In the genomic region with DNA sequence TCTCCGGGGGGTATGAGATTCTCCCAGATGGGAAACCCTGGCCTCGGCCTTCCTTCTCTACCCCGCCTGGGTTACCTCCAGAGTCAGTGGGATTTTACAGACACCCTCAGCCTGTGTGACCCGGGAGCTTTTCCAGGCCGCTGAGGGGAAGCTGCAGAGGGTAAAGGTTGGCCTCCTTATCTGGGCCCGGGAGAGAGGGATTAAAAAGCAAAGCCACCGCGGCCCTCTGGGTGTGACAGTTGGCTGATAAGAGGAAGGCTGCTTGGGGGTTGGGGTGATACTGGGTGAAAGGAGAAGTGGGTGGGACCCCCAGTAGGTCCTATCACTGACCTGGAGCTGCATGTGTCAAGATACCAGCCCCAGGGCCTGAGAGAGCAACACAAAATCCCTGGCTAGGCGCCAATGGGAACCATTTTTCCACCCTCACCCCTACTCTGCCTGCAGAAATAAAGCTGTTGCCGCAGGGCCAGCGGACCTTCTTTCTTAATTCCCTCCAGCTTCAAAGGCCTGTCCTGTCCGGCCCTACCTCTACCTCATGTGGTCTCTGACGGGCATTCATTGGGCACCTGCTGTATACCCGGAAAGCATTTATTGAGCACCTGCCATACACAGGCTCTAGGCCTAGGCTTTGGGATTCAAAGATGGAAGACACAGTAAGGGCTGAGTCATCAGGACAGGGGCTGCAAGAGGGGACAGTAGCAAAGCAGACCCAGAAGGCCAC, we compare ENCODE assay signal across 13 cellular contexts.
DNase-seq lines count a peak whose midpoint lies in the region; ATAC-seq, FAIRE-seq and TF ChIP-seq lines count a peak whose summit lies in the region.
"Had no signal": no experiment of that assay in that cellular context is flagged by ENCODE, and none has a peak within 500 bp of the region (broad histone marks: within the 10 kb centered on the region; RNA-seq: fewer than 3 reads in every experiment).

No MANE protein-coding gene starts in this region.

- H3K27ac Mint-ChIP-seq in naive thymus-derived CD4-positive, alpha-beta T cell = no peak overlapping the region

- no peaks in the 10 kb centered on the region for H4K20me1 ChIP-seq in H1 (replicated peaks in 1 of 2; ENCODE audit: control insufficient read depth in 1 of 2, insufficient read depth in 2 of 2, low read length in 2 of 2)

- H3K23me2 ChIP-seq in H1 (ENCODE audit: low read depth, low read length) = no peaks in the 10 kb centered on the region; the same call in 1 of the 2 replicates

- no peaks in the 10 kb centered on the region for H3K79me2 ChIP-seq in H1 (ENCODE audit: control insufficient read depth in 1 of 2, insufficient read depth in 2 of 2, low read length in 2 of 2)

- no peak for TF ChIP-seq POLR2A in H1 (IDR thresholded peaks at IDR 0.05; ENCODE audit: control extremely low read depth in 1 of 2, low read depth in 2 of 2, low read length in 2 of 2)

- no peaks in the 10 kb centered on the region; the same call in 1 of the 2 replicates for H3K79me1 ChIP-seq in H1 (ENCODE audit: low read depth, low read length)

- H3K36me3 ChIP-seq in H1 (ENCODE audit: control insufficient read depth in 2 of 4, insufficient read depth in 4 of 4, low read length in 3 of 4) = no peaks in the 10 kb centered on the region
- no peaks in the 10 kb centered on the region for H3K36me3 ChIP-seq in naive thymus-derived CD4-positive, alpha-beta T cell (ENCODE audit: control insufficient read depth in 2 of 3, insufficient read depth in 3 of 3, low read length in 3 of 3)

- POLR2A ChIA-PET in H1 (lab: Charles Lee; ENCODE audit: partially characterized antibody) = interaction anchor here (1.1 to 1.5 kb wide), 2 partner anchors 8 to 18 kb away, joined by 3 read pairs; no protein-coding TSS in a partner anchor
- POLR2A ChIA-PET in naive thymus-derived CD4-positive, alpha-beta T cell (lab: Charles Lee) = no interaction called here

- H4K91ac ChIP-seq in H1 (replicated peaks; ENCODE audit: insufficient read length, low read length) = no peak overlapping the region

- H2BK20ac ChIP-seq in H1 (ENCODE audit: low read length) = no peak overlapping the region

- peaks cover 0 to 7% (median 0%) of the 10 kb centered on the region in 7 donors for H3K4me1 Mint-ChIP-seq in naive thymus-derived CD4-positive, alpha-beta T cell

- intact Hi-C loops in naive thymus-derived CD4-positive, alpha-beta T cell (cut with micrococcal nuclease) = no loop called here

- 0 out of 2 replicates have a peak overlapping the region, but pooled peaks have one; percentile 35 for H2BK12ac ChIP-seq in H1 (ENCODE audit: low read depth, low read length)

- TF ChIP-seq EP300 in H1 (IDR thresholded peaks at IDR 0.05; ENCODE audit: borderline replicate concordance in 1 of 2, low read depth in 2 of 2, low read length in 2 of 2) = no peak

- no peak overlapping the region for H3K56ac ChIP-seq in H1 (replicated peaks; ENCODE audit: insufficient read length, low read depth, low read length)

- H2BK15ac ChIP-seq in H1 (ENCODE audit: low read length) = no peak overlapping the region

- peak overlapping the region; percentile 56; the same call in 1 of the 2 replicates for H3K18ac ChIP-seq in H1 (ENCODE audit: extremely low read depth, low read length)

- 0 out of 2 replicates have a peak overlapping the region, but pooled peaks have one; percentile 30 for H2BK5ac ChIP-seq in H1 (ENCODE audit: low read depth, low read length)

- H2BK120ac ChIP-seq in H1 (replicated peaks; ENCODE audit: low read depth, low read length) = no peak overlapping the region

- no peak overlapping the region for H3K27ac ChIP-seq in H1 (ENCODE audit: low read depth, low read length)
- no peak overlapping the region for H3K27ac ChIP-seq in naive thymus-derived CD4-positive, alpha-beta T cell (ENCODE audit: low read depth, low read length)

- no peak overlapping the region for H3K4me3 ChIP-seq in H1 (ENCODE audit: extremely low read depth in 1 of 4, insufficient read depth in 2 of 4, low read depth in 3 of 4, low read length in 4 of 4)
- H3K4me3 ChIP-seq in naive thymus-derived CD4-positive, alpha-beta T cell (ENCODE audit: low read length) = no peak overlapping the region

- no peak overlapping the region for H3K4me3 Mint-ChIP-seq in naive thymus-derived CD4-positive, alpha-beta T cell

- H3K36me3 Mint-ChIP-seq in naive thymus-derived CD4-positive, alpha-beta T cell = no peaks in the 10 kb centered on the region

- no peak for TF ChIP-seq RAD21 in H1 (IDR thresholded peaks at IDR 0.05 in 1 of 2, conservative IDR thresholded peaks at IDR 0.05 in 1 of 2; ENCODE audit: low read depth in 2 of 2, low read length in 2 of 2)

- H2AFZ ChIP-seq in H1 (ENCODE audit: low read length) = no peak overlapping the region

- peak; percentile 31 for DNase-seq in CD1c-positive myeloid dendritic cell (ENCODE audit: extremely low spot score)
- DNase-seq in MV-4-11 (lab: John Stamatoyannopoulos, UW) = peak; percentile 99
- no peak for DNase-seq in H1 (ENCODE audit: low read depth in 1 of 2, low spot score in 2 of 2)
- DNase-seq in naive thymus-derived CD4-positive, alpha-beta T cell = no peak
- no peak for DNase-seq in HTR-8/SVneo (ENCODE audit: insufficient read length, low spot score)
- no peak for DNase-seq in stimulated activated CD4-positive, alpha-beta T cell treated with anti-CD3 and anti-CD28 coated beads, Interleukin-4, amount 100 ng/mL, for 24 hours
- no peak for DNase-seq in putamen (ENCODE audit: low spot score)
- DNase-seq: activated CD8-positive, alpha-beta memory T cell treated with anti-CD3 and anti-CD28 coated beads for 24 hours; NCI-H1092 treated with DMSO at 0.1 percent for 48 hours; stimulated activated CD4-positive, alpha-beta T cell treated with anti-CD3 and anti-CD28 coated beads, Interleukin-15, amount 100 ng/mL, for 24 hours; stimulated activated naive CD4-positive, alpha-beta T cell; T-helper 1 cell had no signal

- no peak overlapping the region for H3K4ac ChIP-seq in H1 (replicated peaks; ENCODE audit: insufficient read length, low read depth, low read length)

- H3K27me3 Mint-ChIP-seq in naive thymus-derived CD4-positive, alpha-beta T cell = no peaks in the 10 kb centered on the region

- no peak overlapping the region for H3K4me2 ChIP-seq in H1 (ENCODE audit: insufficient read depth in 1 of 2, low read depth in 2 of 2, low read length in 2 of 2)

- no peak for FAIRE-seq in H1 (lab: Jason Lieb, UNC)
- no peak for FAIRE-seq in HTR-8/SVneo (lab: Jason Lieb, UNC)

- no peak for TF ChIP-seq CTCF in H1 (IDR thresholded peaks at IDR 0.05; ENCODE audit: control extremely low read depth in 1 of 3, insufficient read depth in 1 of 3, low read depth in 1 of 3, low read length in 3 of 3)

- H4K5ac ChIP-seq in H1 (ENCODE audit: insufficient read length, low read depth, low read length) = no peak overlapping the region

- no peak overlapping the region for H3K9ac ChIP-seq in H1 (replicated peaks in 1 of 4; ENCODE audit: extremely low read depth in 1 of 4, low read depth in 3 of 4, low read length in 3 of 4)

- 91% methylated on average over 14 of the region's 14 CpGs; no CpG with 5 or more reads in 1 of the 2 experiments for WGBS in H1 (ENCODE audit: extremely low coverage in 1 of 2, insufficient coverage in 1 of 2, insufficient read length in 1 of 2, insufficient replicate concordance in 2 of 2, low coverage in 1 of 2, low lambda C conversion rate in 2 of 2, missing lambda C conversion rate in 1 of 2), 2 experiments

- no peak overlapping the region for H3K14ac ChIP-seq in H1 (ENCODE audit: insufficient read length)

- H2AK5ac ChIP-seq in H1 (ENCODE audit: low read depth, low read length) = no peak overlapping the region

- H3K27me3 ChIP-seq in H1 (replicated peaks in 1 of 4; ENCODE audit: control insufficient read depth in 3 of 4, extremely low read depth in 1 of 4, insufficient read depth in 3 of 4, low read length in 3 of 4) = no peaks in the 10 kb centered on the region
- H3K27me3 ChIP-seq in naive thymus-derived CD4-positive, alpha-beta T cell (ENCODE audit: control insufficient read depth in 2 of 2, insufficient read depth in 2 of 2, low read length in 2 of 2) = no peaks in the 10 kb centered on the region

- peaks cover 0 to 11% (median 4%) of the 10 kb centered on the region in 11 donors for H3K9me3 Mint-ChIP-seq in naive thymus-derived CD4-positive, alpha-beta T cell

- peak; percentile 19 for ATAC-seq in naive thymus-derived CD4-positive, alpha-beta T cell
- ATAC-seq in GM19452 (IDR thresholded peaks at IDR 0.05; ENCODE audit: unreplicated experiment) = no peak

- H3K4me1 ChIP-seq in H1 (replicated peaks in 1 of 4; ENCODE audit: control insufficient read depth in 3 of 4, insufficient read depth in 4 of 4, low read length in 3 of 4) = peaks cover 0 to 3% (median under 1%) of the 10 kb centered on the region in 4 experiments; a peak in 1 of 7 replicates
- H3K4me1 ChIP-seq in naive thymus-derived CD4-positive, alpha-beta T cell (ENCODE audit: control insufficient read depth in 2 of 2, insufficient read depth in 2 of 2, low read length in 2 of 2) = no peaks in the 10 kb centered on the region

- CTCF ChIA-PET in H1 (lab: Charles Lee; ENCODE audit: partially characterized antibody) = interaction anchor here (0.9 to 12.9 kb wide), 8 partner anchors 8 to 234 kb away, joined by 3 to 153 read pairs (median 4); no protein-coding TSS in a partner anchor
- CTCF ChIA-PET in naive thymus-derived CD4-positive, alpha-beta T cell (lab: Charles Lee) = no interaction called here

- peaks cover 8 to 9% of the 10 kb centered on the region in 2 experiments; a peak in 3 of 4 replicates for H3K9me3 ChIP-seq in H1 (ENCODE audit: insufficient read depth in 2 of 2, low read depth in 1 of 2, low read length in 1 of 2)
- peaks cover 0 to 9% (median 0%) of the 10 kb centered on the region in 3 experiments for H3K9me3 ChIP-seq in naive thymus-derived CD4-positive, alpha-beta T cell (ENCODE audit: control insufficient read depth in 2 of 3, low read length in 3 of 3)

- no peak overlapping the region for H4K8ac ChIP-seq in H1 (ENCODE audit: extremely low read depth, insufficient read depth, low read length)

- H3K23ac ChIP-seq in H1 (ENCODE audit: insufficient read length) = no peak overlapping the region

TF ChIP-seq in H1, 55 proteins besides CTCF, POLR2A, EP300 and RAD21 (continues in another document):
- TF ChIP-seq BRCA1 (IDR thresholded peaks at IDR 0.05; ENCODE audit: low read depth, low read length) (no peak), CEBPB (IDR thresholded peaks at IDR 0.05; ENCODE audit: low read depth, low read length) (no peak), RNF2 (IDR thresholded peaks at IDR 0.05; ENCODE audit: borderline replicate concordance, low read depth, low read length, missing control alignments, poor library complexity, severe bottlenecking) (no peak), POLR2AphosphoS5 (IDR thresholded peaks at IDR 0.05; ENCODE audit: low read depth, low read length) (no peak), EGR1 (IDR thresholded peaks at IDR 0.05; ENCODE audit: borderline replicate concordance, low read depth, low read length) (no peak), SP2 (IDR thresholded peaks at IDR 0.05; ENCODE audit: low read length) (no peak), TCF12 (IDR thresholded peaks at IDR 0.05; ENCODE audit: low read depth, low read length) (no peak), GTF2F1 (IDR thresholded peaks at IDR 0.05; ENCODE audit: borderline replicate concordance, low read depth, low read length) (no peak), TBP (IDR thresholded peaks at IDR 0.05; ENCODE audit: low read depth, low read length) (no peak)

Comparison
In these comparisons a context has a peak if more than half of its experiments do, and no peak if none do; other contexts are left out.
1. DNase-seq: peak in CD1c-positive myeloid dendritic cell (single experiment) and MV-4-11 (single experiment); none in H1 (0 of 2), naive thymus-derived CD4-positive, alpha-beta T cell (0 of 9), HTR-8/SVneo (single experiment), stimulated activated CD4-positive, alpha-beta T cell treated with anti-CD3 and anti-CD28 coated beads, Interleukin-4, amount 100 ng/mL, for 24 hours (single experiment) and putamen (single experiment).